ENCODE assay signal across 18 cellular contexts in the genomic region with DNA sequence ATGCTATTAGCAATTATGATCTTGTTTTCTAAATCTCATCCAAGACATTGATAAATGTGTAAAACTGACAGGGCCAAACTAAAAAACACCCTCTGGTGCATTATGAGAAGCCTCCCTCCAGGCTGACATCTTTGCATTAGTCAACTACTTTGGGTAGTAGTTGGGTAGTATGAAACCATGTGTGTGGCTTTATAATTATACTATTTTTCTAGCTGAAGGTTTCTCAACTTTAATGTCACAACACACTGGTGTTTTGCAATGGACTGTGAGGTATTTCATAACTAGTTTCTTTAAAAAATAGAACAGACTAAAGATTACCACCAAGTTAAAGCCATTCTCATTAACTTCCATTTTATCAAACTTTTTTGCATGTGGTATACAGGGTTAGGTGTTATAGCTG.
DNase-seq lines count a peak whose midpoint lies in the region; ATAC-seq, FAIRE-seq and TF ChIP-seq lines count a peak whose summit lies in the region.
"Had no signal": no experiment of that assay in that cellular context is flagged by ENCODE, and none has a peak within 500 bp of the region (broad histone marks: within the 10 kb centered on the region; RNA-seq: fewer than 3 reads in every experiment).

No MANE protein-coding gene starts in this region.

- FAIRE-seq in A549 (lab: Jason Lieb, UNC) = no peak
- FAIRE-seq: RCC 7860 had no signal

- no peaks in the 10 kb centered on the region for H3K27me3 ChIP-seq in HL-60 (ENCODE audit: insufficient read depth, poor library complexity, severe bottlenecking)
- H3K27me3 ChIP-seq in adipocyte (replicated peaks; ENCODE audit: control insufficient read depth, insufficient read depth, low read length) = no peaks in the 10 kb centered on the region
- no peaks in the 10 kb centered on the region for H3K27me3 ChIP-seq in left lung
- H3K27me3 ChIP-seq: thyroid gland had no signal

- peak overlapping the region in 1 of 2 experiments; percentile 15; a peak in 2 of 6 replicates for H3K27ac ChIP-seq in A549
- peak overlapping the region; percentile 55 for H3K27ac ChIP-seq in HL-60 (replicated peaks)
- peak overlapping the region in 1 of 2 donors; percentile 51 for H3K27ac ChIP-seq in left lung
- H3K27ac ChIP-seq: thyroid gland had no signal

- no peak overlapping the region for H3K9ac ChIP-seq in adipocyte (ENCODE audit: low read length)

- intact Hi-C loops in left lung (cut with DNase I) = no loop called here
- intact Hi-C loops in activated T-helper 2 cell treated with anti-CD3 and anti-CD28 coated beads, Interferon-gamma antibody, Interleukin-2, Interleukin-4, amounts not matched to agents 10 μg/mL and 5 μg/mL and 100 μg/mL, durations not matched to agents 14 hours and 24 hours and 36 hours (cut with micrococcal nuclease) = no loop called here

- no peaks in the 10 kb centered on the region for H3K36me3 Mint-ChIP-seq in activated T-helper 2 cell treated with anti-CD3 and anti-CD28 coated beads, Interferon-gamma antibody, Interleukin-2, Interleukin-4, amounts not matched to agents 10 μg/mL and 5 μg/mL and 100 μg/mL, durations not matched to agents 14 hours and 24 hours and 36 hours (ENCODE audit: low read depth)
- H3K36me3 Mint-ChIP-seq: activated naive CD8-positive, alpha-beta T cell treated with anti-CD3 and anti-CD28 coated beads, Interleukin-2, amount 10 ng/mL, durations not matched to agents 7 days and 5 days had no signal

- no peak; a peak in 1 of 5 replicates for TF ChIP-seq RAD21 in A549 (conservative IDR thresholded peaks at IDR 0.05 in 1 of 2, IDR thresholded peaks at IDR 0.05 in 1 of 2)

- H3K4me3 Mint-ChIP-seq in activated T-helper 2 cell treated with anti-CD3 and anti-CD28 coated beads, Interferon-gamma antibody, Interleukin-2, Interleukin-4, amounts not matched to agents 10 μg/mL and 5 μg/mL and 100 μg/mL, durations not matched to agents 14 hours and 24 hours and 36 hours (ENCODE audit: low read depth) = no peak overlapping the region
- H3K4me3 Mint-ChIP-seq: activated CD4-positive, alpha-beta T cell treated with anti-CD3 and anti-CD28 coated beads for 36 hours; activated naive CD8-positive, alpha-beta T cell treated with anti-CD3 and anti-CD28 coated beads, Interleukin-2, amount 10 ng/mL, durations not matched to agents 7 days and 5 days; T-helper 1 cell treated with Interleukin-12 subunit alpha and Interleukin-12 subunit beta and Interleukin-4 antibody, amounts not matched to agents 30 μg/mL and 1 μg/mL, for 36 hours had no signal

- TF ChIP-seq CTCF in A549 (IDR thresholded peaks at IDR 0.05) (no peak), HL-60 (IDR thresholded peaks at IDR 0.05; ENCODE audit: insufficient read depth, low read length) (no peak), left lung (IDR thresholded peaks at IDR 0.05) (no peak)

- ATAC-seq in A549 (no peak), left lung (peak; percentile 34), GM21526 (IDR thresholded peaks at IDR 0.05; ENCODE audit: low FRiP score, unreplicated experiment) (no peak)
- ATAC-seq: activated CD4-positive, alpha-beta T cell treated with anti-CD3 and anti-CD28 coated beads for 36 hours had no signal

- peaks cover 22% of the 10 kb centered on the region for H3K4me1 ChIP-seq in A549
- peaks cover 24% of the 10 kb centered on the region for H3K4me1 ChIP-seq in adipocyte (ENCODE audit: control insufficient read depth, insufficient read depth, low read length)
- H3K4me1 ChIP-seq in left lung = peaks cover 0 to 61% of the 10 kb centered on the region in 2 donors

- no peak overlapping the region for H3K4me3 ChIP-seq in A549
- no peak overlapping the region for H3K4me3 ChIP-seq in HL-60 (replicated peaks; ENCODE audit: insufficient read depth, low read length)
- H3K4me3 ChIP-seq in adipocyte (ENCODE audit: low read length) = no peak overlapping the region
- no peak overlapping the region for H3K4me3 ChIP-seq in left lung
- H3K4me3 ChIP-seq: thyroid gland had no signal

- no peaks in the 10 kb centered on the region for H3K9me3 Mint-ChIP-seq in activated T-helper 2 cell treated with anti-CD3 and anti-CD28 coated beads, Interferon-gamma antibody, Interleukin-2, Interleukin-4, amounts not matched to agents 10 μg/mL and 5 μg/mL and 100 μg/mL, durations not matched to agents 14 hours and 24 hours and 36 hours
- H3K9me3 Mint-ChIP-seq: T-helper 1 cell treated with Interleukin-12 subunit alpha and Interleukin-12 subunit beta and Interleukin-4 antibody, amounts not matched to agents 30 μg/mL and 1 μg/mL, for 36 hours had no signal

- DNase-seq in A549 (ENCODE audit: low read depth in 1 of 2, low spot score in 1 of 2) (no peak), HL-60 (ENCODE audit: low read depth in 1 of 2, low spot score in 1 of 2) (peak; percentile 68 to 78), adipocyte (ENCODE audit: low read depth) (peak; percentile 89), left lung (no peak), HUDEP-2 (lab: John Stamatoyannopoulos, UW; ENCODE audit: unreplicated experiment in 76 of 76) (no peak), NCI-H187 treated with DMSO at 0.1 percent for 48 hours (lab: John Stamatoyannopoulos, UW) (no peak)
- no peak for DNase-seq in activated T-helper 2 cell treated with anti-CD3 and anti-CD28 coated beads, Interferon-gamma antibody, Interleukin-2, Interleukin-4, amounts not matched to agents 10 μg/mL and 5 μg/mL and 100 μg/mL, durations not matched to agents 14 hours and 24 hours and 36 hours (ENCODE audit: low spot score)
- DNase-seq: activated CD4-positive, alpha-beta T cell treated with anti-CD3 and anti-CD28 coated beads for 36 hours; activated naive CD8-positive, alpha-beta T cell treated with anti-CD3 and anti-CD28 coated beads, Interleukin-2, amount 10 ng/mL, durations not matched to agents 7 days and 5 days; Karpas-422; NCI-H2029; NCI-H526 treated with DMSO at 0.1 percent for 48 hours; stimulated activated CD8-positive, alpha-beta memory T cell treated with anti-CD3 and anti-CD28 coated beads, Interleukin-4, amount 100 ng/mL, for 48 hours; thyroid gland had no signal

- peaks cover 6% of the 10 kb centered on the region for H3K27me3 Mint-ChIP-seq in activated T-helper 2 cell treated with anti-CD3 and anti-CD28 coated beads, Interferon-gamma antibody, Interleukin-2, Interleukin-4, amounts not matched to agents 10 μg/mL and 5 μg/mL and 100 μg/mL, durations not matched to agents 14 hours and 24 hours and 36 hours (ENCODE audit: low read depth)
- H3K27me3 Mint-ChIP-seq: activated CD4-positive, alpha-beta T cell treated with anti-CD3 and anti-CD28 coated beads for 36 hours; activated naive CD8-positive, alpha-beta T cell treated with anti-CD3 and anti-CD28 coated beads, Interleukin-2, amount 10 ng/mL, durations not matched to agents 7 days and 5 days; progenitor cell of endocrine pancreas had no signal

- H3K9me3 ChIP-seq in A549 (peaks cover 5% of the 10 kb centered on the region; the same call in 1 of the 3 replicates), adipocyte (ENCODE audit: control insufficient read depth, low read length) (peaks cover under 1% of the 10 kb centered on the region), left lung (no peaks in the 10 kb centered on the region)
- H3K9me3 ChIP-seq: thyroid gland had no signal

- no peak overlapping the region for H3K4me2 ChIP-seq in A549

- H3K27ac Mint-ChIP-seq in activated T-helper 2 cell treated with anti-CD3 and anti-CD28 coated beads, Interferon-gamma antibody, Interleukin-2, Interleukin-4, amounts not matched to agents 10 μg/mL and 5 μg/mL and 100 μg/mL, durations not matched to agents 14 hours and 24 hours and 36 hours = no peak overlapping the region
- H3K27ac Mint-ChIP-seq: activated CD4-positive, alpha-beta T cell treated with anti-CD3 and anti-CD28 coated beads for 36 hours; activated naive CD8-positive, alpha-beta T cell treated with anti-CD3 and anti-CD28 coated beads, Interleukin-2, amount 10 ng/mL, durations not matched to agents 7 days and 5 days; progenitor cell of endocrine pancreas; T-helper 1 cell treated with Interleukin-12 subunit alpha and Interleukin-12 subunit beta and Interleukin-4 antibody, amounts not matched to agents 30 μg/mL and 1 μg/mL, for 36 hours had no signal

- POLR2A ChIA-PET in A549 (lab: Yijun Ruan, JAX) = no interaction called here

- no peak; a peak in 1 of 5 replicates for TF ChIP-seq EP300 in A549 (IDR thresholded peaks at IDR 0.05)

- no peaks in the 10 kb centered on the region for H3K36me3 ChIP-seq in adipocyte (ENCODE audit: control insufficient read depth, insufficient read depth, low read length, severe bottlenecking)
- H3K36me3 ChIP-seq in left lung = no peaks in the 10 kb centered on the region
- H3K36me3 ChIP-seq: thyroid gland had no signal

- no peak for TF ChIP-seq POLR2A in A549 (IDR thresholded peaks at IDR 0.05; ENCODE audit: low read length)

- CTCF ChIA-PET in A549 (lab: Yijun Ruan, JAX) = interaction anchor here (1.0 kb wide), 1 partner anchor 16 kb away, joined by 3 read pairs; no protein-coding TSS in a partner anchor

- H3K4me1 Mint-ChIP-seq in activated T-helper 2 cell treated with anti-CD3 and anti-CD28 coated beads, Interferon-gamma antibody, Interleukin-2, Interleukin-4, amounts not matched to agents 10 μg/mL and 5 μg/mL and 100 μg/mL, durations not matched to agents 14 hours and 24 hours and 36 hours (ENCODE audit: low read depth) = peaks cover 2% of the 10 kb centered on the region

TF ChIP-seq in A549, 52 proteins besides CTCF, POLR2A, EP300 and RAD21:
- TF ChIP-seq CHD2 (IDR thresholded peaks at IDR 0.05; ENCODE audit: low read length, partially characterized antibody) = no peak
- TF ChIP-seq JUN (IDR thresholded peaks at IDR 0.05) = no peak
- TF ChIP-seq CBX2 (IDR thresholded peaks at IDR 0.05; ENCODE audit: borderline replicate concordance, low read depth) = no peak
- TF ChIP-seq CEBPB (IDR thresholded peaks at IDR 0.05) = peak; percentile 70 to 92
- TF ChIP-seq, protein P1, sequence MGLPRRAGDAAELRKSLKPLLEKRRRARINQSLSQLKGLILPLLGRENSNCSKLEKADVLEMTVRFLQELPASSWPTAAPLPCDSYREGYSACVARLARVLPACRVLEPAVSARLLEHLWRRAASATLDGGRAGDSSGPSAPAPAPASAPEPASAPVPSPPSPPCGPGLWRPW (IDR thresholded peaks at IDR 0.05) = peak; percentile 89
- no peak for TF ChIP-seq KDM5A (IDR thresholded peaks at IDR 0.05)
- TF ChIP-seq, protein P2, sequence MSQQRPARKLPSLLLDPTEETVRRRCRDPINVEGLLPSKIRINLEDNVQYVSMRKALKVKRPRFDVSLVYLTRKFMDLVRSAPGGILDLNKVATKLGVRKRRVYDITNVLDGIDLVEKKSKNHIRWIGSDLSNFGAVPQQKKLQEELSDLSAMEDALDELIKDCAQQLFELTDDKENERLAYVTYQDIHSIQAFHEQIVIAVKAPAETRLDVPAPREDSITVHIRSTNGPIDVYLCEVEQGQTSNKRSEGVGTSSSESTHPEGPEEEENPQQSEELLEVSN (IDR thresholded peaks at IDR 0.05; ENCODE audit: borderline replicate concordance, low read depth) = no peak
TF ChIP-seq in A549: peak in this region for 2.

Comparison
In these comparisons a context has a peak if more than half of its experiments do, and no peak if none do; other contexts are left out.
1. DNase-seq: peak in HL-60 (2 of 2) and adipocyte (single experiment); none in A549 (0 of 2), left lung (0 of 2), HUDEP-2 (0 of 76), NCI-H187 treated with DMSO at 0.1 percent for 48 hours (single experiment) and activated T-helper 2 cell treated with anti-CD3 and anti-CD28 coated beads, Interferon-gamma antibody, Interleukin-2, Interleukin-4, amounts not matched to agents 10 μg/mL and 5 μg/mL and 100 μg/mL, durations not matched to agents 14 hours and 24 hours and 36 hours (single experiment).